In genomic region chr4:119971763-119972162, GRCh38 we compare ENCODE assay signal across 30 cellular contexts.
"Had no signal": no experiment of that assay in that cellular context is flagged by ENCODE, and none has a peak within 500 bp of the region (broad histone marks: within the 10 kb centered on the region; RNA-seq: fewer than 3 reads in every experiment).

No MANE protein-coding gene starts in this region.

- H3K4me1 ChIP-seq: left lung, lower lobe of right lung, neural progenitor cell, prostate gland, testis, thyroid gland, upper lobe of right lung had no signal

- H3K9me3 ChIP-seq: left lung, lower lobe of right lung, neutrophil, ovary, prostate gland, stomach, testis, thyroid gland, upper lobe of right lung had no signal

- ATAC-seq: left cardiac atrium; left lung; lower lobe of right lung; naive thymus-derived CD8-positive, alpha-beta T cell; right cardiac atrium; stimulated activated naive B cell treated with anti-CD40 and anti-IgM and Interleukin-4, amounts not matched to agents 10 μg/mL and 1 μg/mL and 100 μg/mL, for 72 hours; stimulated activated naive CD8-positive, alpha-beta T cell treated with anti-CD3 and anti-CD28 coated beads, Interleukin-15, Interleukin-2, amounts not matched to agents 100 U/mL and 50 U/mL, for 24 hours; upper lobe of right lung had no signal

- H3K36me3 ChIP-seq: left lung, lower lobe of right lung, neural progenitor cell, neutrophil, ovary, prostate gland, stomach, thyroid gland, upper lobe of right lung had no signal

- H3K36me3 Mint-ChIP-seq: naive thymus-derived CD8-positive, alpha-beta T cell; neural progenitor cell; stimulated activated naive B cell treated with anti-CD40 and anti-IgM and Interleukin-4, amounts not matched to agents 10 μg/mL and 1 μg/mL and 100 μg/mL, for 72 hours had no signal

- H3K4me3 Mint-ChIP-seq: naive thymus-derived CD8-positive, alpha-beta T cell; nephron progenitor cell; neural progenitor cell; stimulated activated naive B cell treated with anti-CD40 and anti-IgM and Interleukin-4, amounts not matched to agents 10 μg/mL and 1 μg/mL and 100 μg/mL, for 72 hours had no signal

- DNase-seq: hippocampal formation; kidney glomerular epithelial cell; left cardiac atrium; left lung; lower lobe of right lung; mammary epithelial cell; mesenchymal stem cell; naive thymus-derived CD8-positive, alpha-beta T cell; nephron progenitor cell; occipital lobe; ovary; posterior cingulate gyrus; retina; right cardiac atrium; stimulated activated CD4-positive, alpha-beta T cell treated with anti-CD3 and anti-CD28 coated beads, Interleukin-15, amount 100 ng/mL, for 24 hours; stimulated activated CD4-positive, alpha-beta T cell treated with anti-CD3 and anti-CD28 coated beads, Interleukin-2, amount 100 ng/mL, for 24 hours; stimulated activated CD4-positive, alpha-beta T cell treated with anti-CD3 and anti-CD28 coated beads, Interleukin-4, amount 100 ng/mL, for 1 hour; stimulated activated naive B cell treated with anti-CD40 and anti-IgM and Interleukin-4, amounts not matched to agents 10 μg/mL and 1 μg/mL and 100 μg/mL, for 72 hours; stimulated activated naive CD8-positive, alpha-beta T cell treated with anti-CD3 and anti-CD28 coated beads, Interleukin-15, Interleukin-2, amounts not matched to agents 100 U/mL and 50 U/mL, for 24 hours; stomach; testis; thyroid gland; trophoblast cell; upper lobe of right lung had no signal

- H3K4me3 ChIP-seq: left lung, lower lobe of right lung, neural progenitor cell, ovary, prostate gland, smooth muscle cell, stomach, testis, thyroid gland, upper lobe of right lung had no signal

- H3K27me3 Mint-ChIP-seq: stimulated activated naive B cell treated with anti-CD40 and anti-IgM and Interleukin-4, amounts not matched to agents 10 μg/mL and 1 μg/mL and 100 μg/mL, for 72 hours had no signal

- H3K9me3 Mint-ChIP-seq: nephron progenitor cell, neural progenitor cell had no signal

- H3K27ac ChIP-seq: left lung, lower lobe of right lung, neural progenitor cell, neutrophil, ovary, prostate gland, stomach, testis, thyroid gland, upper lobe of right lung had no signal

- H3K27ac Mint-ChIP-seq: nephron progenitor cell, neural progenitor cell had no signal

- H3K27me3 ChIP-seq: left lung, neural progenitor cell, neutrophil, ovary, stomach, testis, thyroid gland, upper lobe of right lung had no signal

- FAIRE-seq: keratinocyte, urothelium cell line had no signal

- H3K4me1 Mint-ChIP-seq: naive thymus-derived CD8-positive, alpha-beta T cell; neural progenitor cell; stimulated activated naive B cell treated with anti-CD40 and anti-IgM and Interleukin-4, amounts not matched to agents 10 μg/mL and 1 μg/mL and 100 μg/mL, for 72 hours had no signal
